1 cellular context compared by ENCODE assay signal in the genomic region with DNA sequence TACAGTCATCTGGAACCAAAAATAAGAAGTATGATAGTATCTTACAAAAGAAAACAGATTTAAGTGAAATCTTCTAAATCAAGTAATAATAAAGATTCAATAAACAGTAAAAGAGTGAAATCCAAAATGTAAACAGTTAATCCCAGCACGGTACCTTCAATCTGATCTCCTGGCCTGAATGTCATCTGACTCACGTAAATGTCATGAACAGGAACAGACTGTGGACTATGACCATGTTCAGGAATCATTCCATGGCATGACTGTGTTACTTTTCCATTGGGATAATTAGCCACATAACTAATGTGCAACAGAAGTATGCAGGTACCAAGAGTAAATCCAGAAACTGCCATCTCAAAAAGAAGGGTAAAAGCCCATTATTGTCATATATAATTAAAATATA.
TF ChIP-seq lines count a peak whose summit lies in the region.

No MANE protein-coding gene starts in this region.

TF ChIP-seq in HepG2, 621 proteins besides CTCF, POLR2A, EP300 and RAD21 (continued from another document and continues in another):
- TF ChIP-seq, protein P1, sequence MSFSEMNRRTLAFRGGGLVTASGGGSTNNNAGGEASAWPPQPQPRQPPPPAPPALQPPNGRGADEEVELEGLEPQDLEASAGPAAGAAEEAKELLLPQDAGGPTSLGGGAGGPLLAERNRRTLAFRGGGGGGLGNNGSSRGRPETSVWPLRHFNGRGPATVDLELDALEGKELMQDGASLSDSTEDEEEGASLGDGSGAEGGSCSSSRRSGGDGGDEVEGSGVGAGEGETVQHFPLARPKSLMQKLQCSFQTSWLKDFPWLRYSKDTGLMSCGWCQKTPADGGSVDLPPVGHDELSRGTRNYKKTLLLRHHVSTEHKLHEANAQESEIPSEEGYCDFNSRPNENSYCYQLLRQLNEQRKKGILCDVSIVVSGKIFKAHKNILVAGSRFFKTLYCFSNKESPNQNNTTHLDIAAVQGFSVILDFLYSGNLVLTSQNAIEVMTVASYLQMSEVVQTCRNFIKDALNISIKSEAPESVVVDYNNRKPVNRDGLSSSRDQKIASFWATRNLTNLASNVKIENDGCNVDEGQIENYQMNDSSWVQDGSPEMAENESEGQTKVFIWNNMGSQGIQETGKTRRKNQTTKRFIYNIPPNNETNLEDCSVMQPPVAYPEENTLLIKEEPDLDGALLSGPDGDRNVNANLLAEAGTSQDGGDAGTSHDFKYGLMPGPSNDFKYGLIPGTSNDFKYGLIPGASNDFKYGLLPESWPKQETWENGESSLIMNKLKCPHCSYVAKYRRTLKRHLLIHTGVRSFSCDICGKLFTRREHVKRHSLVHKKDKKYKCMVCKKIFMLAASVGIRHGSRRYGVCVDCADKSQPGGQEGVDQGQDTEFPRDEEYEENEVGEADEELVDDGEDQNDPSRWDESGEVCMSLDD (CRISPR knock-in tag; IDR thresholded peaks at IDR 0.05; ENCODE audit: borderline replicate concordance), result no peak
- peak; percentile 26; the same call in 1 of the 2 replicates for TF ChIP-seq NFIC (IDR thresholded peaks at IDR 0.05; ENCODE audit: low read length)
- no peak for TF ChIP-seq PHF5A (CRISPR knock-in tag; IDR thresholded peaks at IDR 0.05; ENCODE audit: low read depth, unreplicated experiment)
- TF ChIP-seq HNRNPUL1 (IDR thresholded peaks at IDR 0.05; ENCODE audit: low read depth, low read length), result no peak
- 0 out of 2 replicates have a peak, but pooled peaks have one; percentile 20 for TF ChIP-seq SOX5 (CRISPR knock-in tag; IDR thresholded peaks at IDR 0.05; ENCODE audit: borderline replicate concordance)
- TF ChIP-seq DNMT3B (CRISPR knock-in tag; conservative IDR thresholded peaks at IDR 0.05), result no peak
- no peak for TF ChIP-seq ATRX (CRISPR knock-in tag; IDR thresholded peaks at IDR 0.05; ENCODE audit: borderline replicate concordance)
- TF ChIP-seq, protein P2, sequence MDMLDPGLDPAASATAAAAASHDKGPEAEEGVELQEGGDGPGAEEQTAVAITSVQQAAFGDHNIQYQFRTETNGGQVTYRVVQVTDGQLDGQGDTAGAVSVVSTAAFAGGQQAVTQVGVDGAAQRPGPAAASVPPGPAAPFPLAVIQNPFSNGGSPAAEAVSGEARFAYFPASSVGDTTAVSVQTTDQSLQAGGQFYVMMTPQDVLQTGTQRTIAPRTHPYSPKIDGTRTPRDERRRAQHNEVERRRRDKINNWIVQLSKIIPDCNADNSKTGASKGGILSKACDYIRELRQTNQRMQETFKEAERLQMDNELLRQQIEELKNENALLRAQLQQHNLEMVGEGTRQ (IDR thresholded peaks at IDR 0.05; ENCODE audit: low read depth, low read length), result no peak
- TF ChIP-seq, protein P2 (CRISPR knock-in tag; IDR thresholded peaks at IDR 0.05; ENCODE audit: borderline replicate concordance), result no peak
- TF ChIP-seq ZNF577 (CRISPR knock-in tag; IDR thresholded peaks at IDR 0.05; ENCODE audit: borderline replicate concordance, low read depth), result no peak
- TF ChIP-seq ZNF430 (CRISPR knock-in tag; IDR thresholded peaks at IDR 0.05), result no peak
- TF ChIP-seq REXO4 (CRISPR knock-in tag; IDR thresholded peaks at IDR 0.05; ENCODE audit: borderline replicate concordance), result no peak
- TF ChIP-seq, protein P3, sequence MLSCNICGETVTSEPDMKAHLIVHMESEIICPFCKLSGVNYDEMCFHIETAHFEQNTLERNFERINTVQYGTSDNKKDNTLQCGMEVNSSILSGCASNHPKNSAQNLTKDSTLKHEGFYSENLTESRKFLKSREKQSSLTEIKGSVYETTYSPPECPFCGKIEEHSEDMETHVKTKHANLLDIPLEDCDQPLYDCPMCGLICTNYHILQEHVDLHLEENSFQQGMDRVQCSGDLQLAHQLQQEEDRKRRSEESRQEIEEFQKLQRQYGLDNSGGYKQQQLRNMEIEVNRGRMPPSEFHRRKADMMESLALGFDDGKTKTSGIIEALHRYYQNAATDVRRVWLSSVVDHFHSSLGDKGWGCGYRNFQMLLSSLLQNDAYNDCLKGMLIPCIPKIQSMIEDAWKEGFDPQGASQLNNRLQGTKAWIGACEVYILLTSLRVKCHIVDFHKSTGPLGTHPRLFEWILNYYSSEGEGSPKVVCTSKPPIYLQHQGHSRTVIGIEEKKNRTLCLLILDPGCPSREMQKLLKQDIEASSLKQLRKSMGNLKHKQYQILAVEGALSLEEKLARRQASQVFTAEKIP (CRISPR knock-in tag; IDR thresholded peaks at IDR 0.05; ENCODE audit: borderline replicate concordance), result no peak
- TF ChIP-seq SKI (IDR thresholded peaks at IDR 0.05; ENCODE audit: partially characterized antibody), result no peak
- TF ChIP-seq FOSL1 (CRISPR knock-in tag; IDR thresholded peaks at IDR 0.05; ENCODE audit: borderline replicate concordance), result peak; percentile 27; the same call in 1 of the 2 replicates
- TF ChIP-seq ARID5B (CRISPR knock-in tag; IDR thresholded peaks at IDR 0.05), result peak; percentile 70
- no peak for TF ChIP-seq MTA3 (CRISPR knock-in tag; IDR thresholded peaks at IDR 0.05)
- peak; percentile 84; the same call in 1 of the 2 replicates for TF ChIP-seq ZNF652 (CRISPR knock-in tag; IDR thresholded peaks at IDR 0.05; ENCODE audit: borderline replicate concordance, low read depth)
- no peak for TF ChIP-seq ZFP37 (CRISPR knock-in tag; IDR thresholded peaks at IDR 0.05; ENCODE audit: borderline replicate concordance)
- TF ChIP-seq ZBTB1 (CRISPR knock-in tag; IDR thresholded peaks at IDR 0.05; ENCODE audit: borderline replicate concordance), result no peak
- peak; percentile 71 for TF ChIP-seq HNF4A (CRISPR knock-in tag; IDR thresholded peaks at IDR 0.05)
- TF ChIP-seq HBP1 (CRISPR knock-in tag; IDR thresholded peaks at IDR 0.05; ENCODE audit: low read depth), result no peak
- no peak for TF ChIP-seq GABPA (IDR thresholded peaks at IDR 0.05; ENCODE audit: low read depth, low read length)
- no peak for TF ChIP-seq GABPA (CRISPR knock-in tag; IDR thresholded peaks at IDR 0.05; ENCODE audit: low read depth)
- TF ChIP-seq, protein P4, sequence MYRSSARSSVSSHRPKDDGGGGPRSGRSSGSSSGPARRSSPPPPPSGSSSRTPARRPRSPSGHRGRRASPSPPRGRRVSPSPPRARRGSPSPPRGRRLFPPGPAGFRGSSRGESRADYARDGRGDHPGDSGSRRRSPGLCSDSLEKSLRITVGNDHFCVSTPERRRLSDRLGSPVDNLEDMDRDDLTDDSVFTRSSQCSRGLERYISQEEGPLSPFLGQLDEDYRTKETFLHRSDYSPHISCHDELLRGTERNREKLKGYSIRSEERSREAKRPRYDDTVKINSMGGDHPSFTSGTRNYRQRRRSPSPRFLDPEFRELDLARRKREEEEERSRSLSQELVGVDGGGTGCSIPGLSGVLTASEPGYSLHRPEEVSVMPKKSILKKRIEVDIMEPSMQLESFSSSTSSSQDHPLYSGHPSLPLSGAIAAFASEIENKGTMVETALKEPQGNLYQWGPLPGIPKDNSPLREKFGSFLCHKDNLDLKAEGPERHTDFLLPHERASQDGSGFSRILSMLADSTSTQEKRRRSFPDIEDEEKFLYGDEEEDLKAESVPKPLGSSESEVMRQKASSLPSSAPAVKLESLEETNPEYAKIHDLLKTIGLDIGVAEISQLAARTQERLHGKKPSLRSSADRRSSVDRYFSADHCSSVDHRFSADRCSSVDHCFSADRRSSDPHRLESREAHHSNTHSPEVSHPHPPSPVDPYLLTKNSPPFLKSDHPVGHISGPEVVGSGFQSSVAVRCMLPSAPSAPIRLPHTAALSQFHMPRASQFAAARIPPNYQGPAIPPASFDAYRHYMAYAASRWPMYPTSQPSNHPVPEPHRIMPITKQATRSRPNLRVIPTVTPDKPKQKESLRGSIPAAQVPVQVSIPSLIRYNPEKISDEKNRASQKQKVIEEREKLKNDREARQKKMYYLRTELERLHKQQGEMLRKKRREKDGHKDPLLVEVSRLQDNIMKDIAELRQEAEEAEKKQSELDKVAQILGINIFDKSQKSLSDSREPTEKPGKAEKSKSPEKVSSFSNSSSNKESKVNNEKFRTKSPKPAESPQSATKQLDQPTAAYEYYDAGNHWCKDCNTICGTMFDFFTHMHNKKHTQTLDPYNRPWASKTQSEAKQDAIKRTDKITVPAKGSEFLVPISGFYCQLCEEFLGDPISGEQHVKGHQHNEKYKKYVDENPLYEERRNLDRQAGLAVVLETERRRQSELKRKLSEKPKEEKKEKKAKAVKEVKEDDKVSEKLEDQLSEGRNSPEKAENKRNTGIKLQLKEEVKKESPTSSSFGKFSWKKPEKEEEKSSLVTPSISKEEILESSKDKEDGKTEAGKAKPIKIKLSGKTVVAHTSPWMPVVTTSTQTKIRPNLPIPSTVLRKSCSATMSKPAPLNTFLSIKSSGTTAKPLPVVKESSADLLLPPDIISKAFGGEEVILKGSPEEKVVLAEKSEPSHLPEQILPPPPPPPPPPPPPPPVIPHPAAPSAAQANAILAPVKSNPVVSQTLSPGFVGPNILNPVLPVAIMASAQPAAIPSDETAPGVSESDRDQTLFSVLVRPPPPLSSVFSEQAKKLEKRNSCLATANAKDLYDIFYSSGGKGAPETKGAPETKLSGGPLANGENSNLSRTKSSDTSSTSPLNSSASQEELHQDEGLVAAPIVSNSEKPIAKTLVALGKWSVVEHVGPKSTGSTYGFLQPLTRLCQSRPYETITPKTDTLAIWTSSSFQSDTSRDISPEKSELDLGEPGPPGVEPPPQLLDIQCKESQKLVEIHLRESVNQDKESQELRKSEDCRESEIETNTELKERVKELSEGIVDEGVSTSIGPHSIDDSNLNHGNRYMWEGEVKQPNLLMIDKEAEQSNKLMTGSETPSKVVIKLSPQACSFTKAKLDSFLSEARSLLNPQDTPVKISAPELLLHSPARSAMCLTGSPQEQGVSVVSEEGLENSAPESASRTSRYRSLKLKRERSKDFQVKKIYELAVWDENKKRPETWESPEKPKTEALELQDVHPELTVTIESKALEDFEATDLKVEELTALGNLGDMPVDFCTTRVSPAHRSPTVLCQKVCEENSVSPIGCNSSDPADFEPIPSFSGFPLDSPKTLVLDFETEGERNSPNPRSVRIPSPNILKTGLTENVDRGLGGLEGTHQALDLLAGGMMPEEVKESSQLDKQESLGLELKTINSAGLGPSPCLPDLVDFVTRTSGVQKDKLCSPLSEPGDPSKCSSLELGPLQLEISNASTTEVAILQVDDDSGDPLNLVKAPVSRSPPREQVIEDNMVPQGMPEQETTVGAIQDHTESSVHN (CRISPR knock-in tag; IDR thresholded peaks at IDR 0.05), result no peak
- no peak for TF ChIP-seq HMGXB3 (CRISPR knock-in tag; IDR thresholded peaks at IDR 0.05; ENCODE audit: borderline replicate concordance)
